21 cellular contexts compared by ENCODE assay signal in the genomic region with DNA sequence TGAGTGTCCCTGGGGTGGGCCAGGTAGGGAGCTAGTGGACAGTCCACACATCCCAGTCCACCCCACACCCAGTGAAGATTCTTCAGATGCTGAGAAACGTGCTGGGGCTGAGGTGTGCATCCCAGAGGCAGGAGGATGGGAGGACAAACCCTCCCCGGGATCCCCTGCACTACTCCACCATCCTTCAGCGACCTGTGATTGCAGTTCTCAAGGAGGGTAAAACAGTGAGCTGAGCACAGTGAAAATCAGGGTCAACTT. TPM values are rescaled to one million over a fixed set of nuclear protein-coding genes. Genes with fewer than 3 reads are reported as not detected.
DNase-seq lines count a peak whose midpoint lies in the region; ATAC-seq, FAIRE-seq and TF ChIP-seq lines count a peak whose summit lies in the region.
"Had no signal": no experiment of that assay in that cellular context is flagged by ENCODE, and none has a peak within 500 bp of the region (broad histone marks: within the 10 kb centered on the region; RNA-seq: fewer than 3 reads in every experiment).

No MANE protein-coding gene starts in this region.

- H4K8ac ChIP-seq in IMR-90 (ENCODE audit: low read depth in 2 of 2, low read length in 2 of 2) (no peak overlapping the region), neuronal stem cell (ENCODE audit: low read depth, low read length) (no peak overlapping the region)

- no peaks in the 10 kb centered on the region for H3K36me3 Mint-ChIP-seq in osteocyte (ENCODE audit: unreplicated experiment)
- H3K36me3 Mint-ChIP-seq in naive thymus-derived CD4-positive, alpha-beta T cell: no peaks in the 10 kb centered on the region

- no TSS peak for BruUV-seq in IMR-90 (replicated peaks; lab: Mats Ljungman, UMichigan)

- H3K4me1 Mint-ChIP-seq in osteocyte (ENCODE audit: unreplicated experiment): peaks cover 4% of the 10 kb centered on the region
- H3K4me1 Mint-ChIP-seq in naive thymus-derived CD4-positive, alpha-beta T cell: peaks cover 0 to 7% (median 0%) of the 10 kb centered on the region in 7 donors

- no peak for TF ChIP-seq POLR2A in IMR-90 (IDR thresholded peaks at IDR 0.05; ENCODE audit: low read depth, low read length)
- no peak for TF ChIP-seq POLR2A in upper lobe of left lung (IDR thresholded peaks at IDR 0.05)

- peak overlapping the region; percentile 76 for H2BK12ac ChIP-seq in neuronal stem cell (ENCODE audit: low read length)

- TF ChIP-seq EP300 in upper lobe of left lung (IDR thresholded peaks at IDR 0.05): no peak

- TF ChIP-seq RAD21 in IMR-90 (IDR thresholded peaks at IDR 0.05; ENCODE audit: low read length): no peak

- H2BK120ac ChIP-seq in IMR-90 (ENCODE audit: low read depth, low read length) (no peak overlapping the region), neuronal stem cell (ENCODE audit: low read depth, low read length) (no peak overlapping the region)

- H4K5ac ChIP-seq in IMR-90 (ENCODE audit: low read depth, low read length): no peak overlapping the region

- peaks cover 50% of the 10 kb centered on the region for H3K27me3 Mint-ChIP-seq in osteocyte (ENCODE audit: unreplicated experiment)
- H3K27me3 Mint-ChIP-seq in naive thymus-derived CD4-positive, alpha-beta T cell: peaks cover 13 to 31% (median 24%) of the 10 kb centered on the region in 5 donors

- in situ Hi-C loops in IMR-90 (cut with MboI; ENCODE audit: low sequenced_read_pairs): no loop called here

- H3K27ac Mint-ChIP-seq in osteocyte (ENCODE audit: unreplicated experiment): no peak overlapping the region
- no peak overlapping the region for H3K27ac Mint-ChIP-seq in naive thymus-derived CD4-positive, alpha-beta T cell
- H3K27ac Mint-ChIP-seq: CD4-positive, alpha-beta T cell; HFFc6 had no signal

- H3K9me3 ChIP-seq in IMR-90 (ENCODE audit: control insufficient read depth, insufficient read depth, low read length) (no peaks in the 10 kb centered on the region), neuronal stem cell (replicated peaks in 1 of 2; ENCODE audit: control insufficient read depth in 2 of 2, insufficient read depth in 1 of 2, low read depth in 1 of 2, low read length in 2 of 2) (no peaks in the 10 kb centered on the region), upper lobe of left lung (no peaks in the 10 kb centered on the region)
- H3K9me3 ChIP-seq in naive thymus-derived CD4-positive, alpha-beta T cell (ENCODE audit: control insufficient read depth in 2 of 3, low read length in 3 of 3): no peaks in the 10 kb centered on the region
- H3K9me3 ChIP-seq: A549, Caco-2 had no signal

- H3K4ac ChIP-seq in IMR-90 (ENCODE audit: low read depth, low read length) (no peak overlapping the region), neuronal stem cell (ENCODE audit: low read length) (no peak overlapping the region)

- TF ChIP-seq CTCF in IMR-90 (conservative IDR thresholded peaks at IDR 0.05; ENCODE audit: low read depth, low read length) (no peak), bronchial epithelial cell (IDR thresholded peaks at IDR 0.05; ENCODE audit: insufficient read depth, low read length, severe bottlenecking) (no peak), upper lobe of left lung (IDR thresholded peaks at IDR 0.05) (no peak), osteocyte (IDR thresholded peaks at IDR 0.05) (no peak)

- H3K4me3 ChIP-seq in IMR-90 (ENCODE audit: insufficient read depth, low read depth, low read length): no peak overlapping the region
- no peak overlapping the region for H3K4me3 ChIP-seq in bronchial epithelial cell (ENCODE audit: low read depth, low read length)
- no peak overlapping the region for H3K4me3 ChIP-seq in neuronal stem cell (ENCODE audit: low read length in 2 of 2)
- no peak overlapping the region for H3K4me3 ChIP-seq in upper lobe of left lung
- H3K4me3 ChIP-seq in naive thymus-derived CD4-positive, alpha-beta T cell (ENCODE audit: low read length): no peak overlapping the region
- H3K4me3 ChIP-seq: A549, GM23248 had no signal

- peak; percentile 62 for FAIRE-seq in bronchial epithelial cell (lab: Jason Lieb, UNC)
- FAIRE-seq: A549, D721Med, G401.6, GM12892, GM18507, H54, HepG2 had no signal

- no peak overlapping the region for H3K4me3 Mint-ChIP-seq in osteocyte (ENCODE audit: unreplicated experiment)
- no peak overlapping the region for H3K4me3 Mint-ChIP-seq in naive thymus-derived CD4-positive, alpha-beta T cell
- H3K4me3 Mint-ChIP-seq: CD4-positive, alpha-beta T cell; HFFc6 had no signal

- intact Hi-C loops in IMR-90 (cut with micrococcal nuclease): no loop called here
- intact Hi-C loops in naive thymus-derived CD4-positive, alpha-beta T cell (cut with micrococcal nuclease): no loop called here

- peaks cover 3% of the 10 kb centered on the region; the same call in 1 of the 2 replicates for H3K9me1 ChIP-seq in IMR-90 (ENCODE audit: insufficient read depth, low read length)

- peaks cover 6% of the 10 kb centered on the region; the same call in 1 of the 2 replicates for H3K4me1 ChIP-seq in IMR-90 (ENCODE audit: control insufficient read depth, insufficient read depth, low read length)
- H3K4me1 ChIP-seq in neuronal stem cell (ENCODE audit: control insufficient read depth in 2 of 2, insufficient read depth in 1 of 2, low read depth in 1 of 2, low read length in 2 of 2): peaks cover 4 to 14% of the 10 kb centered on the region in 2 donors
- peaks cover 18 to 48% (median 30%) of the 10 kb centered on the region in 4 donors for H3K4me1 ChIP-seq in upper lobe of left lung
- no peaks in the 10 kb centered on the region for H3K4me1 ChIP-seq in naive thymus-derived CD4-positive, alpha-beta T cell (ENCODE audit: control insufficient read depth in 2 of 2, insufficient read depth in 2 of 2, low read length in 2 of 2)
- H3K4me1 ChIP-seq: A549, Caco-2 had no signal

- H4K91ac ChIP-seq in IMR-90 (ENCODE audit: insufficient read depth, low read depth, low read length): no peak overlapping the region
- H4K91ac ChIP-seq in neuronal stem cell (ENCODE audit: low read depth, low read length, poor library complexity): no peak overlapping the region

- no peak overlapping the region for H2BK20ac ChIP-seq in IMR-90 (ENCODE audit: low read depth, low read length)

- H3K27ac ChIP-seq in IMR-90 (ENCODE audit: insufficient read depth, low read length) (no peak overlapping the region), neuronal stem cell (replicated peaks; ENCODE audit: low read length) (no peak overlapping the region), upper lobe of left lung (peak overlapping the region in 3 of 4 donors; percentile 71 to 85 (median 77))
- H3K27ac ChIP-seq in naive thymus-derived CD4-positive, alpha-beta T cell (ENCODE audit: low read depth, low read length): no peak overlapping the region
- H3K27ac ChIP-seq: 22Rv1, A549, GM23248 had no signal

- H4K20me1 ChIP-seq in IMR-90 (ENCODE audit: insufficient read depth, low read length): no peaks in the 10 kb centered on the region; the same call in 1 of the 2 replicates

- DNase-seq in IMR-90 (no peak), bronchial epithelial cell (ENCODE audit: low read depth) (no peak), neuronal stem cell (ENCODE audit: low spot score) (no peak), upper lobe of left lung (no peak), H4 (ENCODE audit: low spot score) (no peak), osteocyte (ENCODE audit: extremely low spot score, unreplicated experiment) (no peak)
- no peak for DNase-seq in naive thymus-derived CD4-positive, alpha-beta T cell
- DNase-seq: AML-193, GM23248, HFFc6 had no signal

- no peak overlapping the region for H3K56ac ChIP-seq in IMR-90 (ENCODE audit: extremely low read depth, insufficient read depth, low read length)

- ATAC-seq in IMR-90 (ENCODE audit: low read depth) (no peak), upper lobe of left lung (ENCODE audit: low FRiP score in 2 of 2) (no peak)
- ATAC-seq in naive thymus-derived CD4-positive, alpha-beta T cell: no peak
- ATAC-seq: A549, HCT116, HepG2 had no signal

- no peak overlapping the region for H2AK9ac ChIP-seq in IMR-90 (replicated peaks; ENCODE audit: low read depth, low read length, poor library complexity)

- POLR2A ChIA-PET in IMR-90 (lab: Charles Lee; ENCODE audit: unreplicated experiment): no interaction called here
- POLR2A ChIA-PET in naive thymus-derived CD4-positive, alpha-beta T cell (lab: Charles Lee): no interaction called here

- H3K27me3 ChIP-seq in IMR-90 (ENCODE audit: control insufficient read depth, insufficient read depth, low read length) (peaks cover 67% of the 10 kb centered on the region), bronchial epithelial cell (ENCODE audit: control insufficient read depth, insufficient read depth, low read length) (peaks cover 12% of the 10 kb centered on the region), neuronal stem cell (ENCODE audit: control insufficient read depth in 3 of 3, insufficient read depth in 3 of 3, low read depth in 1 of 3, low read length in 3 of 3) (peaks cover 0 to 65% (median 0%) of the 10 kb centered on the region in 3 experiments), upper lobe of left lung (no peaks in the 10 kb centered on the region)
- no peaks in the 10 kb centered on the region for H3K27me3 ChIP-seq in naive thymus-derived CD4-positive, alpha-beta T cell (ENCODE audit: control insufficient read depth in 2 of 2, insufficient read depth in 2 of 2, low read length in 2 of 2)

- H3K14ac ChIP-seq in IMR-90 (replicated peaks; ENCODE audit: low read depth, low read length) (no peak overlapping the region), neuronal stem cell (ENCODE audit: low read length) (no peak overlapping the region)

- H3K18ac ChIP-seq in IMR-90 (ENCODE audit: low read depth, low read length) (no peak overlapping the region), neuronal stem cell (ENCODE audit: low read length) (peak overlapping the region; percentile 58)

- H3K36me3 ChIP-seq in IMR-90 (ENCODE audit: control insufficient read depth, insufficient read depth, low read length): no peaks in the 10 kb centered on the region
- H3K36me3 ChIP-seq in bronchial epithelial cell (ENCODE audit: control insufficient read depth, insufficient read depth, low read length): no peaks in the 10 kb centered on the region
- H3K36me3 ChIP-seq in neuronal stem cell (replicated peaks in 1 of 2; ENCODE audit: control insufficient read depth in 2 of 2, insufficient read depth in 2 of 2, low read length in 2 of 2): no peaks in the 10 kb centered on the region
- H3K36me3 ChIP-seq in upper lobe of left lung: no peaks in the 10 kb centered on the region
- no peaks in the 10 kb centered on the region for H3K36me3 ChIP-seq in naive thymus-derived CD4-positive, alpha-beta T cell (ENCODE audit: control insufficient read depth in 2 of 3, insufficient read depth in 3 of 3, low read length in 3 of 3)

- H2AK5ac ChIP-seq in IMR-90 (ENCODE audit: low read depth, low read length) (no peak overlapping the region), neuronal stem cell (ENCODE audit: low read depth, low read length) (peak overlapping the region; percentile 49)

- WGBS in IMR-90 (ENCODE audit: extremely low coverage in 2 of 2, insufficient read length in 1 of 2), 2 experiments: no CpG with 5 or more reads among the region's 3 CpGs
- no CpG with 5 or more reads among the region's 3 CpGs for WGBS in neuronal stem cell (ENCODE audit: extremely low coverage in 2 of 2, insufficient read length in 2 of 2, insufficient replicate concordance in 1 of 2), 2 donors
- 86 to 87% methylated on average over 2 to 3 of the region's 3 CpGs for WGBS in upper lobe of left lung, 2 donors

- no peaks in the 10 kb centered on the region for H3K9me3 Mint-ChIP-seq in osteocyte (ENCODE audit: unreplicated experiment)
- peaks cover 0 to 2% (median 0%) of the 10 kb centered on the region in 11 donors for H3K9me3 Mint-ChIP-seq in naive thymus-derived CD4-positive, alpha-beta T cell
- H3K9me3 Mint-ChIP-seq: CD4-positive, alpha-beta T cell; HFFc6 had no signal

- H3K79me1 ChIP-seq in IMR-90 (ENCODE audit: low read depth in 1 of 2, low read length in 2 of 2): no peaks in the 10 kb centered on the region
- no peaks in the 10 kb centered on the region for H3K79me1 ChIP-seq in neuronal stem cell (ENCODE audit: low read depth, low read length)

- no peak overlapping the region for H3K23ac ChIP-seq in IMR-90 (ENCODE audit: low read depth, low read length)
- H3K23ac ChIP-seq in neuronal stem cell (ENCODE audit: low read depth, low read length, poor library complexity): peak overlapping the region; percentile 49

- H2BK5ac ChIP-seq in IMR-90 (ENCODE audit: low read depth, low read length, poor library complexity, severe bottlenecking) (no peak overlapping the region), neuronal stem cell (ENCODE audit: low read length) (no peak overlapping the region)

- dilution Hi-C loops in IMR-90 (cut with HindIII; ENCODE audit: low sequenced_read_pairs, unreplicated experiment): no loop called here

- H3K4me2 ChIP-seq in IMR-90 (ENCODE audit: low read depth, low read length) (no peak overlapping the region), neuronal stem cell (ENCODE audit: insufficient read depth, low read length, poor library complexity, severe bottlenecking) (no peak overlapping the region)
- H3K4me2 ChIP-seq: A549 had no signal

- CTCF ChIA-PET in IMR-90 (lab: Yijun Ruan, JAX): interaction anchor here (0.6 kb wide), 1 partner anchor 42 kb away, joined by 3 read pairs; no protein-coding TSS in a partner anchor
- CTCF ChIA-PET in naive thymus-derived CD4-positive, alpha-beta T cell (lab: Charles Lee): no interaction called here

- H2BK15ac ChIP-seq in IMR-90 (ENCODE audit: low read depth, low read length) (no peak overlapping the region), neuronal stem cell (ENCODE audit: low read length) (peak overlapping the region; percentile 38)

- H2AFZ ChIP-seq in IMR-90 (replicated peaks; ENCODE audit: low read length, poor library complexity) (peak overlapping the region; percentile 14), neuronal stem cell (ENCODE audit: low read length) (no peak overlapping the region)
- H2AFZ ChIP-seq: GM23248 had no signal

- H3K9ac ChIP-seq in IMR-90 (ENCODE audit: low read depth, low read length): no peak overlapping the region
- no peak overlapping the region for H3K9ac ChIP-seq in neuronal stem cell (ENCODE audit: low read depth, low read length, poor library complexity)
- H3K9ac ChIP-seq: GM23248 had no signal

RNA-seq across cellular contexts. Expression of a gene that starts 51.0 kb away (rescaled TPM):
- 11.3 and 15.6 TPM in 2 replicates for total RNA-seq in IMR-90 (2012; rRNA removed)
- polyA plus RNA-seq in IMR-90 (2012; rRNA removed): 3.3 and 4.6 TPM in 2 replicates
- 0.54 and 0.71 TPM in 2 replicates for polyA plus RNA-seq in IMR-90 (2012; cell fraction: cytosol; rRNA removed)
- polyA plus RNA-seq in IMR-90 (2012; cell fraction: nucleus; rRNA removed; ENCODE audit: low replicate concordance): 1.1 and 8.4 TPM in 2 replicates
- total RNA-seq in bronchial epithelial cell: 10.2 and 10.8 TPM in 2 replicates
- polyA plus RNA-seq in neuronal stem cell (2013, experiment 1 of 2): 15.5 TPM
- 15.7 TPM for polyA plus RNA-seq in neuronal stem cell (2013, experiment 2 of 2)
- 10 to 100 TPM; 15.7 to 65.4 (median 30.2) TPM for total RNA-seq in upper lobe of left lung
- total RNA-seq in H4 (2014; rRNA removed; shearing (Covaris generic)): 8.6 and 12.8 TPM in 2 replicates
- 46.4 and 50.4 TPM in 2 replicates for total RNA-seq in osteocyte
- 100 to 1,000 TPM; 104 to 250 (median 156) TPM for total RNA-seq in naive thymus-derived CD4-positive, alpha-beta T cell
- 1 to 10 TPM; 4.0 to 7.3 TPM for polyA plus RNA-seq in naive thymus-derived CD4-positive, alpha-beta T cell

Comparison
In these comparisons a context has a peak if more than half of its experiments do, and no peak if none do; other contexts are left out.
1. H3K27ac ChIP-seq: peak in upper lobe of left lung (3 of 4); none in IMR-90 (single experiment), neuronal stem cell (single experiment) and naive thymus-derived CD4-positive, alpha-beta T cell (single experiment).